In genomic region chr5:177134653-177135225, GRCh38 we compare ENCODE assay signal across 8 cellular contexts. TPM values are rescaled to one million over a fixed set of nuclear protein-coding genes. Genes with fewer than 3 reads are reported as not detected.
A peak's percentile ranks its signal among the peaks of the same experiment; 100 is the strongest.
DNase-seq lines count a peak whose midpoint lies in the region; ATAC-seq and TF ChIP-seq lines count a peak whose summit lies in the region.

No MANE protein-coding gene starts in this region.

- TF ChIP-seq CTCF in foreskin keratinocyte (conservative IDR thresholded peaks at IDR 0.05) (no peak), smooth muscle cell (IDR thresholded peaks at IDR 0.05; ENCODE audit: borderline replicate concordance, insufficient read depth, poor library complexity, severe bottlenecking) (no peak)

- peak overlapping the region; percentile 73 for H2AFZ ChIP-seq in smooth muscle cell (ENCODE audit: low read depth)

- peak overlapping the region; percentile 58 for H3K4me3 ChIP-seq in smooth muscle cell

- peak overlapping the region; percentile 86 for H3K27ac Mint-ChIP-seq in T-helper 17 cell

- H3K9me3 ChIP-seq in T-helper 17 cell (ENCODE audit: control insufficient read depth, low read length, poor library complexity, severe bottlenecking) (no peaks in the 10 kb centered on the region), smooth muscle cell (replicated peaks; ENCODE audit: low read depth) (no peaks in the 10 kb centered on the region)

- H3K4me3 Mint-ChIP-seq in T-helper 17 cell: peak overlapping the region; percentile 89

- H3K27me3 ChIP-seq in foreskin keratinocyte (no peaks in the 10 kb centered on the region), smooth muscle cell (ENCODE audit: low read depth) (no peaks in the 10 kb centered on the region)

- H3K4me1 Mint-ChIP-seq in T-helper 17 cell: peaks cover 36% of the 10 kb centered on the region

- H3K4me2 ChIP-seq in smooth muscle cell: peak overlapping the region; percentile 95

- H3K27ac ChIP-seq in foreskin keratinocyte (peak overlapping the region; percentile 17), smooth muscle cell (ENCODE audit: low read depth) (peak overlapping the region; percentile 61)

- peaks cover 4% of the 10 kb centered on the region for H3K36me3 Mint-ChIP-seq in T-helper 17 cell (ENCODE audit: low read depth)

- peaks cover 9% of the 10 kb centered on the region for H3F3A ChIP-seq in smooth muscle cell (ENCODE audit: low read depth)

- H3K27me3 Mint-ChIP-seq in T-helper 17 cell: no peaks in the 10 kb centered on the region

- DNase-seq in NCI-H1417 (lab: John Stamatoyannopoulos, UW) (peak in 2 of 3 experiments; percentile 14 to 55), NCI-H1417 treated with DMSO at 0.1 percent for 48 hours (lab: John Stamatoyannopoulos, UW) (no peak), T-helper 17 cell (no peak), foreskin keratinocyte (no peak), smooth muscle cell (lab: John Stamatoyannopoulos, UW; ENCODE audit: unreplicated experiment) (no peak), NCI-H2227 (lab: John Stamatoyannopoulos, UW; ENCODE audit: unreplicated experiment) (no peak)
- DNase-seq in stimulated activated CD4-positive, alpha-beta T cell treated with anti-CD3 and anti-CD28 coated beads, Interleukin-2, amount 100 ng/mL, for 24 hours: no peak

- ATAC-seq in T-helper 17 cell: no peak
- ATAC-seq in foreskin keratinocyte: no peak
- ATAC-seq in GM18907 (IDR thresholded peaks at IDR 0.05; ENCODE audit: unreplicated experiment): no peak

- H3K4me1 ChIP-seq in foreskin keratinocyte: peaks cover 13% of the 10 kb centered on the region
- H3K4me1 ChIP-seq in smooth muscle cell (ENCODE audit: low read depth): peaks cover 35% of the 10 kb centered on the region

- peaks cover 45% of the 10 kb centered on the region for H4K20me1 ChIP-seq in smooth muscle cell (ENCODE audit: low read depth)

- peak overlapping the region; percentile 60 for H3K9ac ChIP-seq in smooth muscle cell (ENCODE audit: low read depth)

- peaks cover 49% of the 10 kb centered on the region for H3K79me2 ChIP-seq in smooth muscle cell (ENCODE audit: low read depth)

- H3K36me3 ChIP-seq in smooth muscle cell (ENCODE audit: low read depth): no peaks in the 10 kb centered on the region

- WGBS in smooth muscle cell (ENCODE audit: low lambda C conversion rate): 24% methylated on average over 13 of the region's 13 CpGs

RNA-seq across cellular contexts. Expression of gene NSD1, which starts 1.2 kb away (rescaled TPM):
- total RNA-seq in T-helper 17 cell (100 to 1,000 TPM; 103 TPM), foreskin keratinocyte (37.7 and 38.2 TPM in 2 replicates), smooth muscle cell (38.2 and 45.2 TPM in 2 replicates)
- polyA plus RNA-seq in foreskin keratinocyte (5.4 and 5.7 TPM in 2 replicates), smooth muscle cell (22.6 and 34.0 TPM in 2 replicates)

RNA-seq across cellular contexts. Expression of gene FGFR4, which starts 48.0 kb away (rescaled TPM):
- total RNA-seq in T-helper 17 cell: 1 to 10 TPM; 1.4 to 3.8 TPM
- 5.5 and 8.3 TPM in 2 replicates for total RNA-seq in foreskin keratinocyte
- polyA plus RNA-seq in foreskin keratinocyte: 4.6 and 6.4 TPM in 2 replicates
- 0.90 and 1.8 TPM in 2 replicates for total RNA-seq in smooth muscle cell
- polyA plus RNA-seq in smooth muscle cell: 0.63 and 1.1 TPM in 2 replicates

Comparison
In these comparisons a context has a peak if more than half of its experiments do, and no peak if none do; other contexts are left out.
1. DNase-seq: peak in NCI-H1417 (2 of 3); none in NCI-H1417 treated with DMSO at 0.1 percent for 48 hours (single experiment), T-helper 17 cell (0 of 3), foreskin keratinocyte (0 of 2), smooth muscle cell (single experiment), stimulated activated CD4-positive, alpha-beta T cell treated with anti-CD3 and anti-CD28 coated beads, Interleukin-2, amount 100 ng/mL, for 24 hours (0 of 2) and NCI-H2227 (single experiment).